Comparison of ENCODE assay signal across 26 cellular contexts in the genomic region with DNA sequence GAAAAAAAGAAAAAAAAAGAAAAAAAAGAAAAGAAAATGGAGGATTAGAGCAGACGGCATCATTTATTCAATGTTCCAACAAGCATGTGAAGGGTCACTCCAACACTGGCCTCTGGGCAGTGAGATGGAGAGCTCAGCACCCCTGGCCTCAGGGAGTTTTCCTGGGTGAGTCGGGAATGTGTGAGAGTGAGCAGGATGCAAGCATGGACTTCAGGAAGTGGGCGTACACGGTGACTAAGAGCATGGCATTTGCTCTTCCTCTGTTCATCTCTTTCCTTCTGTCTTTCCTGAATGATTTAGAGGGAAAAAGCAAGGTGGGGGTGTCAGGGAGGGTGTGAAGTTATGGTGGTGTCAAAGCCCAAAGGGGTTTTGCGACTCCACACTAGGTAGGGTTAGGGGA. TPM values are rescaled to one million over a fixed set of nuclear protein-coding genes. Genes with fewer than 3 reads are reported as not detected.
DNase-seq lines count a peak whose midpoint lies in the region; ATAC-seq and TF ChIP-seq lines count a peak whose summit lies in the region.
"Had no signal": no experiment of that assay in that cellular context is flagged by ENCODE, and none has a peak within 500 bp of the region (broad histone marks: within the 10 kb centered on the region; RNA-seq: fewer than 3 reads in every experiment).

No MANE protein-coding gene starts in this region.

- H3K9me3 ChIP-seq in Karpas-422 (ENCODE audit: low read length), result no peaks in the 10 kb centered on the region
- no peaks in the 10 kb centered on the region for H3K9me3 ChIP-seq in right lobe of liver
- H3K9me3 ChIP-seq: BE2C had no signal

- no peaks in the 10 kb centered on the region for H4K20me1 ChIP-seq in Karpas-422 (ENCODE audit: insufficient read depth, low read depth, low read length)

- H3K4me2 ChIP-seq in Karpas-422 (ENCODE audit: low read depth, low read length, poor library complexity, severe bottlenecking), result no peak overlapping the region
- H3K4me2 ChIP-seq: PC-9 had no signal

- H3K9ac ChIP-seq in Karpas-422 (ENCODE audit: low read length), result no peak overlapping the region
- H3K9ac ChIP-seq: GM23248 had no signal

- H2AFZ ChIP-seq in Karpas-422 (ENCODE audit: low read length), result no peak overlapping the region
- H2AFZ ChIP-seq: GM23248, PC-9 had no signal

- no peak for TF ChIP-seq CTCF in right lobe of liver (IDR thresholded peaks at IDR 0.05)

- H3K27me3 ChIP-seq in Karpas-422 (ENCODE audit: low read length) (no peaks in the 10 kb centered on the region), right lobe of liver (no peaks in the 10 kb centered on the region)

- H3K9me2 ChIP-seq in Karpas-422 (replicated peaks; ENCODE audit: insufficient read depth, low read length), result no peaks in the 10 kb centered on the region

- ATAC-seq in right lobe of liver, result no peak
- ATAC-seq: GM12878, K562 had no signal

- H3K4me1 ChIP-seq in Karpas-422 (ENCODE audit: low read length) (no peaks in the 10 kb centered on the region), right lobe of liver (no peaks in the 10 kb centered on the region)
- H3K4me1 ChIP-seq: BE2C had no signal

- no peaks in the 10 kb centered on the region for H3K79me2 ChIP-seq in Karpas-422 (ENCODE audit: low read length)

- intact Hi-C loops in right lobe of liver (cut with DNase I), result no loop called here

- H3K36me3 ChIP-seq in Karpas-422 (ENCODE audit: insufficient read depth, low read length) (no peaks in the 10 kb centered on the region), right lobe of liver (no peaks in the 10 kb centered on the region)
- H3K36me3 ChIP-seq: BE2C had no signal

- DNase-seq in A172 (ENCODE audit: low spot score), result peak; percentile 10
- DNase-seq in EL, result peak; percentile 26
- peak; percentile 18 for DNase-seq in NCI-H226
- DNase-seq in kidney tubule cell (ENCODE audit: low spot score), result peak; percentile 44
- no peak for DNase-seq in SIG-M5 treated with dmso at 0.1 percent for 504 hours (lab: John Stamatoyannopoulos, UW; ENCODE audit: unreplicated experiment)
- DNase-seq in Karpas-422, result no peak
- no peak for DNase-seq in right lobe of liver
- DNase-seq: BE2C, DMS153, DND-41, GDM1, GM23248, H7, NCI-H1048, NCI-H1417 treated with DMSO at 0.1 percent for 48 hours, NCI-H1694 treated with DMSO at 0.1 percent for 48 hours, NCI-H2171 treated with DMSO at 0.1 percent for 48 hours, NCI-H774, PC-9, Right ventricle myocardium superior, RPMI8226 had no signal

- H3K4me3 ChIP-seq in Karpas-422 (ENCODE audit: low read length) (no peak overlapping the region), right lobe of liver (no peak overlapping the region)
- H3K4me3 ChIP-seq: GM12878, GM23248, K562, PC-9 had no signal

- 65% methylated on average over 5 of the region's 5 CpGs for WGBS in right lobe of liver (ENCODE audit: insufficient coverage, low coverage, low lambda C conversion rate, missing lambda C conversion rate)

- H3K27ac ChIP-seq in Karpas-422 (ENCODE audit: low read length) (no peak overlapping the region), right lobe of liver (no peak overlapping the region)
- H3K27ac ChIP-seq: GM23248, PC-9 had no signal

- TF ChIP-seq POLR2A in right lobe of liver (IDR thresholded peaks at IDR 0.05), result no peak

RNA-seq across cellular contexts. Expression of gene CABP5, which starts 0.7 kb away (rescaled TPM):
- total RNA-seq in A172 (2014; rRNA removed; shearing (Covaris generic)), result not detected in 2 replicates
- not detected in 2 replicates for total RNA-seq in Karpas-422 (2014; rRNA removed; shearing (Covaris generic); ENCODE audit: low replicate concordance)
- not detected for total RNA-seq in right lobe of liver
- total RNA-seq: GM12878; GM23248; H7; K562; LHCN-M2; PC-9; Right ventricle myocardium superior; SK-MEL-5; T-helper 1 cell treated with Interleukin-12 subunit alpha and Interleukin-12 subunit beta and Interleukin-4 antibody, amounts not matched to agents 30 ng/mL and 1 ng/mL, for 36 hours had no signal

RNA-seq across cellular contexts. Expression of gene ELSPBP1, which starts 50.1 kb away (rescaled TPM):
- not detected in 2 replicates for total RNA-seq in A172 (2014; rRNA removed; shearing (Covaris generic))
- not detected in 2 replicates for total RNA-seq in Karpas-422 (2014; rRNA removed; shearing (Covaris generic); ENCODE audit: low replicate concordance)
- not detected for total RNA-seq in right lobe of liver
- total RNA-seq: GM12878; GM23248; H7; K562; LHCN-M2; PC-9; Right ventricle myocardium superior; T-helper 1 cell treated with Interleukin-12 subunit alpha and Interleukin-12 subunit beta and Interleukin-4 antibody, amounts not matched to agents 30 ng/mL and 1 ng/mL, for 36 hours had no signal

RNA-seq across cellular contexts. Expression of gene BSPH1, which starts 52.6 kb away (rescaled TPM):
- total RNA-seq in A172 (2014; rRNA removed; shearing (Covaris generic)), result not detected in 2 replicates
- not detected in 2 replicates for total RNA-seq in Karpas-422 (2014; rRNA removed; shearing (Covaris generic); ENCODE audit: low replicate concordance)
- total RNA-seq in right lobe of liver, result not detected
- total RNA-seq: GM12878; GM23248; H7; K562; LHCN-M2; PC-9; Right ventricle myocardium superior; SK-MEL-5; T-helper 1 cell treated with Interleukin-12 subunit alpha and Interleukin-12 subunit beta and Interleukin-4 antibody, amounts not matched to agents 30 ng/mL and 1 ng/mL, for 36 hours had no signal

Comparison
In these comparisons a context has a peak if more than half of its experiments do, and no peak if none do; other contexts are left out.
1. DNase-seq: peak in A172 (single experiment), EL (single experiment), NCI-H226 (single experiment) and kidney tubule cell (single experiment); none in SIG-M5 treated with dmso at 0.1 percent for 504 hours (single experiment), Karpas-422 (single experiment) and right lobe of liver (0 of 3).